ENCODE assay signal across 11 cellular contexts in genomic region chr15:27679621-27680521, GRCh38.
DNase-seq lines count a peak whose midpoint lies in the region; ATAC-seq and TF ChIP-seq lines count a peak whose summit lies in the region.
"Had no signal": no experiment of that assay in that cellular context is flagged by ENCODE, and none has a peak within 500 bp of the region (broad histone marks: within the 10 kb centered on the region; RNA-seq: fewer than 3 reads in every experiment).

No MANE protein-coding gene starts in this region.

- no peak for ATAC-seq in GM21737 (IDR thresholded peaks at IDR 0.05; ENCODE audit: unreplicated experiment)
- no peak for ATAC-seq in HG02571 (IDR thresholded peaks at IDR 0.05; ENCODE audit: unreplicated experiment)
- ATAC-seq: Right ventricle myocardium inferior had no signal

- peak; percentile 78 for DNase-seq in DMS79 treated with DMSO at 0.1 percent for 48 hours (lab: John Stamatoyannopoulos, UW)
- DNase-seq in NCI-H2081 treated with DMSO at 0.1 percent for 48 hours (lab: John Stamatoyannopoulos, UW): peak; percentile 79
- DNase-seq in activated CD4-positive, alpha-beta T cell treated with anti-CD3 and anti-CD28 coated beads, Interleukin-2, amount 50 U/mL, for 48 hours: no peak
- no peak for DNase-seq in stimulated activated naive CD4-positive, alpha-beta T cell (lab: John Stamatoyannopoulos, UW)
- DNase-seq: activated T-cell treated with anti-CD3 and anti-CD28 coated beads, Interleukin-2, amount 50 U/mL, for 1 hour; effector CD4-positive, alpha-beta T cell had no signal

- peak overlapping the region; percentile 77 to 84 (median 82) for H3K27ac Mint-ChIP-seq in nephron

- TF ChIP-seq CTCF in VCaP (conservative IDR thresholded peaks at IDR 0.05) (peak; percentile 16; the same call in 1 of the 2 replicates), nephron (IDR thresholded peaks at IDR 0.05; ENCODE audit: unreplicated experiment in 3 of 3) (peak in 1 of 3 experiments; percentile 23)

- peak overlapping the region; percentile 21; the same call in 1 of the 2 replicates for H3K27ac ChIP-seq in VCaP

- peaks cover 36% of the 10 kb centered on the region for H3K4me1 Mint-ChIP-seq in nephron

- H3K4me3 Mint-ChIP-seq in nephron: peak overlapping the region; percentile 28 to 38 (median 31)

- no peaks in the 10 kb centered on the region for H3K9me3 Mint-ChIP-seq in nephron

- H3K36me3 Mint-ChIP-seq in nephron (ENCODE audit: low read depth): no peaks in the 10 kb centered on the region

- H3K27me3 Mint-ChIP-seq in nephron (ENCODE audit: low read depth): peaks cover 26% of the 10 kb centered on the region

Comparison
In these comparisons a context has a peak if more than half of its experiments do, and no peak if none do; other contexts are left out.
1. DNase-seq: peak in DMS79 treated with DMSO at 0.1 percent for 48 hours (single experiment) and NCI-H2081 treated with DMSO at 0.1 percent for 48 hours (single experiment); none in activated CD4-positive, alpha-beta T cell treated with anti-CD3 and anti-CD28 coated beads, Interleukin-2, amount 50 U/mL, for 48 hours (0 of 2) and stimulated activated naive CD4-positive, alpha-beta T cell (0 of 6).